ENCODE assay signal across 16 cellular contexts in the genomic region with DNA sequence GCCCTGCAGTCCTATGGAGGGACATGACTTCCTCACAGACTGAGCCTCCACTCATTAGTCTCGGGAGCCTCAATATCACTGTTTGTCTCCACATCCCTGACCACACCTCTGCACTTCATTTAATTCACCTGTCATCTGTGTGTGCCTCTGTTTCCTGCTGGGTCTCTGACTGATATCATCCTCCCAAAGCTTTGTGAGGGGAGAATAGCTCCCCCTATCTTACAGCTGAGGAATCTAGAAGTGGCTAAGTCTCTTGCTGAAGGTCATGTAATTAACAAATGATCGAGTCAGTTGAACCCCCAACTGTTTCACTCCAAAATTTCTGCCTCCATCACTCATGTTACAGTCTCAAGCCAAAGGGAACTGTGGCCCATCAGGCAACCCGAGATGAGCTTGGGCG. TPM values are rescaled to one million over a fixed set of nuclear protein-coding genes. Genes with fewer than 3 reads are reported as not detected.
DNase-seq lines count a peak whose midpoint lies in the region; ATAC-seq, FAIRE-seq and TF ChIP-seq lines count a peak whose summit lies in the region.
"Had no signal": no experiment of that assay in that cellular context is flagged by ENCODE, and none has a peak within 500 bp of the region (broad histone marks: within the 10 kb centered on the region; RNA-seq: fewer than 3 reads in every experiment).

No MANE protein-coding gene starts in this region.

- no peak for TF ChIP-seq POLR2A in H1 (IDR thresholded peaks at IDR 0.05; ENCODE audit: control extremely low read depth in 1 of 2, low read depth in 2 of 2, low read length in 2 of 2)

- H3K23ac ChIP-seq in H1 (ENCODE audit: insufficient read length) = no peak overlapping the region

- H4K20me1 ChIP-seq in DND-41 (ENCODE audit: insufficient read depth, low read length) (no peaks in the 10 kb centered on the region), H1 (replicated peaks in 1 of 2; ENCODE audit: control insufficient read depth in 1 of 2, insufficient read depth in 2 of 2, low read length in 2 of 2) (no peaks in the 10 kb centered on the region), osteoblast (ENCODE audit: insufficient read depth, low read length) (no peaks in the 10 kb centered on the region)

- POLR2A ChIA-PET in H1 (lab: Charles Lee; ENCODE audit: partially characterized antibody) = interaction anchor here (1.2 kb wide), 1 partner anchor 16 kb away, joined by 4 read pairs; no protein-coding TSS in a partner anchor

- H3K4me1 ChIP-seq in DND-41 (ENCODE audit: insufficient read depth, low read length) (no peaks in the 10 kb centered on the region), H1 (replicated peaks in 1 of 4; ENCODE audit: control insufficient read depth in 3 of 4, insufficient read depth in 4 of 4, low read length in 3 of 4) (peaks cover 0 to 2% (median under 1%) of the 10 kb centered on the region in 4 experiments; a peak in 1 of 7 replicates), osteoblast (ENCODE audit: insufficient read depth, low read length) (no peaks in the 10 kb centered on the region)

- H3K27me3 ChIP-seq in DND-41 (ENCODE audit: insufficient read depth, low read length, poor library complexity) (peaks cover 3% of the 10 kb centered on the region), H1 (replicated peaks in 1 of 4; ENCODE audit: control insufficient read depth in 3 of 4, extremely low read depth in 1 of 4, insufficient read depth in 3 of 4, low read length in 3 of 4) (peaks cover 0 to 12% (median 7%) of the 10 kb centered on the region in 4 experiments; a peak in 5 of 7 replicates), osteoblast (ENCODE audit: insufficient read depth, low read length) (peaks cover 3% of the 10 kb centered on the region)

- no peak overlapping the region for H4K5ac ChIP-seq in H1 (ENCODE audit: insufficient read length, low read depth, low read length)

- H3K56ac ChIP-seq in H1 (replicated peaks; ENCODE audit: insufficient read length, low read depth, low read length) = no peak overlapping the region

- no peak for TF ChIP-seq EP300 in H1 (IDR thresholded peaks at IDR 0.05; ENCODE audit: borderline replicate concordance in 1 of 2, low read depth in 2 of 2, low read length in 2 of 2)

- H4K91ac ChIP-seq in H1 (replicated peaks; ENCODE audit: insufficient read length, low read length) = no peak overlapping the region

- peak; percentile 88 for FAIRE-seq in H1 (lab: Jason Lieb, UNC)

- H2AK5ac ChIP-seq in H1 (ENCODE audit: low read depth, low read length) = no peak overlapping the region

- H3K36me3 ChIP-seq in DND-41 (ENCODE audit: insufficient read depth, low read length) (no peaks in the 10 kb centered on the region), H1 (ENCODE audit: control insufficient read depth in 2 of 4, insufficient read depth in 4 of 4, low read length in 3 of 4) (no peaks in the 10 kb centered on the region), osteoblast (ENCODE audit: insufficient read depth, low read length) (no peaks in the 10 kb centered on the region)

- TF ChIP-seq RAD21 in H1 (IDR thresholded peaks at IDR 0.05 in 1 of 2, conservative IDR thresholded peaks at IDR 0.05 in 1 of 2; ENCODE audit: low read depth in 2 of 2, low read length in 2 of 2) = peak; percentile 69 to 76

- H3K4me3 Mint-ChIP-seq in HFFc6 = no peak overlapping the region
- H3K4me3 Mint-ChIP-seq: activated naive CD8-positive, alpha-beta T cell treated with anti-CD3 and anti-CD28 coated beads, Interleukin-2, amount 50 U/mL, for 24 hours; CD4-positive, CD25-positive, alpha-beta regulatory T cell; IgD-negative memory B cell had no signal

- no peak overlapping the region for H3K27ac ChIP-seq in DND-41 (ENCODE audit: low read length)
- H3K27ac ChIP-seq in H1 (ENCODE audit: low read depth, low read length) = no peak overlapping the region
- H3K27ac ChIP-seq in osteoblast (ENCODE audit: low read depth, low read length) = no peak overlapping the region

- H3K9ac ChIP-seq in DND-41 (ENCODE audit: low read depth, low read length) (no peak overlapping the region), H1 (replicated peaks in 1 of 4; ENCODE audit: extremely low read depth in 1 of 4, low read depth in 3 of 4, low read length in 3 of 4) (no peak overlapping the region)

- H3K79me2 ChIP-seq in DND-41 (ENCODE audit: insufficient read depth, low read length) (no peaks in the 10 kb centered on the region), H1 (ENCODE audit: control insufficient read depth in 1 of 2, insufficient read depth in 2 of 2, low read length in 2 of 2) (no peaks in the 10 kb centered on the region), osteoblast (ENCODE audit: insufficient read depth, low read length) (no peaks in the 10 kb centered on the region)

- H3K27ac Mint-ChIP-seq in HFFc6 = no peak overlapping the region
- H3K27ac Mint-ChIP-seq: activated naive CD8-positive, alpha-beta T cell treated with anti-CD3 and anti-CD28 coated beads, Interleukin-2, amount 50 U/mL, for 24 hours; CD4-positive, CD25-positive, alpha-beta regulatory T cell; IgD-negative memory B cell had no signal

- no peak overlapping the region for H2BK15ac ChIP-seq in H1 (ENCODE audit: low read length)

- no peak overlapping the region for H2AFZ ChIP-seq in DND-41 (ENCODE audit: low read depth, low read length)
- no peak overlapping the region for H2AFZ ChIP-seq in H1 (ENCODE audit: low read length)
- H2AFZ ChIP-seq in osteoblast (ENCODE audit: low read length) = no peak overlapping the region

- no peak overlapping the region for H3K14ac ChIP-seq in H1 (ENCODE audit: insufficient read length)

- H3K27me3 Mint-ChIP-seq in HFFc6 (ENCODE audit: insufficient read depth) = peaks cover 3% of the 10 kb centered on the region; the same call in 1 of the 2 replicates

- no peak overlapping the region; the same call in 1 of the 2 replicates for H3K18ac ChIP-seq in H1 (ENCODE audit: extremely low read depth, low read length)

- H2BK120ac ChIP-seq in H1 (replicated peaks; ENCODE audit: low read depth, low read length) = no peak overlapping the region

- no peaks in the 10 kb centered on the region for H3K9me3 ChIP-seq in DND-41 (ENCODE audit: insufficient read depth, low read length, severe bottlenecking)
- H3K9me3 ChIP-seq in H1 (ENCODE audit: insufficient read depth in 2 of 2, low read depth in 1 of 2, low read length in 1 of 2) = peaks cover 3 to 6% of the 10 kb centered on the region in 2 experiments; a peak in 2 of 4 replicates
- no peaks in the 10 kb centered on the region for H3K9me3 ChIP-seq in osteoblast (ENCODE audit: low read depth, low read length)

- WGBS in H1 (ENCODE audit: extremely low coverage in 1 of 2, insufficient coverage in 1 of 2, insufficient read length in 1 of 2, insufficient replicate concordance in 2 of 2, low coverage in 1 of 2, low lambda C conversion rate in 2 of 2, missing lambda C conversion rate in 1 of 2), 2 experiments = 78% methylated on average over 4 of the region's 4 CpGs; no CpG with 5 or more reads in 1 of the 2 experiments

- ATAC-seq in DND-41 (ENCODE audit: insufficient read depth, low read depth) = no peak
- ATAC-seq: activated naive CD8-positive, alpha-beta T cell treated with anti-CD3 and anti-CD28 coated beads, Interleukin-2, amount 50 U/mL, for 24 hours had no signal

- CTCF ChIA-PET in H1 (lab: Charles Lee; ENCODE audit: partially characterized antibody) = interaction anchor here (0.8 to 3.6 kb wide), 25 partner anchors 8 to 716 kb away, joined by 3 to 18 read pairs (median 5); no protein-coding TSS in a partner anchor

- no peak overlapping the region for H2BK20ac ChIP-seq in H1 (ENCODE audit: low read length)

- TF ChIP-seq CTCF in DND-41 (IDR thresholded peaks at IDR 0.05; ENCODE audit: borderline replicate concordance, extremely low read depth, low read length, poor library complexity, severe bottlenecking) = peak; percentile 51
- peak; percentile 58; the same call in 1 of the 2 replicates for TF ChIP-seq CTCF in HFFc6 (IDR thresholded peaks at IDR 0.05)
- TF ChIP-seq CTCF in H1 (IDR thresholded peaks at IDR 0.05; ENCODE audit: control extremely low read depth in 1 of 3, insufficient read depth in 1 of 3, low read depth in 1 of 3, low read length in 3 of 3) = peak in 2 of 3 experiments; percentile 57 to 85; a peak in 3 of 4 replicates
- no peak for TF ChIP-seq CTCF in osteoblast (IDR thresholded peaks at IDR 0.05; ENCODE audit: extremely low read depth, low read depth, low read length)
- TF ChIP-seq CTCF in GM20000 (IDR thresholded peaks at IDR 0.05; ENCODE audit: extremely low read depth, missing control alignments) = no peak

- H2BK5ac ChIP-seq in H1 (ENCODE audit: low read depth, low read length) = no peak overlapping the region

- H3K23me2 ChIP-seq in H1 (ENCODE audit: low read depth, low read length) = no peaks in the 10 kb centered on the region; the same call in 1 of the 2 replicates

- H2BK12ac ChIP-seq in H1 (ENCODE audit: low read depth, low read length) = no peak overlapping the region

- H3K4me3 ChIP-seq in DND-41 (ENCODE audit: low read depth in 1 of 2, low read length in 2 of 2) (no peak overlapping the region), H1 (ENCODE audit: extremely low read depth in 1 of 4, insufficient read depth in 2 of 4, low read depth in 3 of 4, low read length in 4 of 4) (no peak overlapping the region), osteoblast (ENCODE audit: insufficient read depth, low read length) (no peak overlapping the region)

- DNase-seq in DND-41 = no peak
- no peak for DNase-seq in HFFc6
- DNase-seq in H1 (ENCODE audit: low read depth in 1 of 2, low spot score in 2 of 2) = no peak
- peak; percentile 21 for DNase-seq in osteoblast (ENCODE audit: insufficient read length, low spot score, missing footprints)
- no peak for DNase-seq in NCI-H446 treated with DMSO at 0.1 percent for 48 hours (lab: John Stamatoyannopoulos, UW)
- no peak for DNase-seq in GM20000 (ENCODE audit: low spot score)
- DNase-seq in mesenteric fat pad (ENCODE audit: low spot score) = no peak
- DNase-seq: activated CD4-positive, alpha-beta T cell treated with anti-CD3 and anti-CD28 coated beads for 4 hours; activated naive CD8-positive, alpha-beta T cell treated with anti-CD3 and anti-CD28 coated beads, Interleukin-2, amount 50 U/mL, for 24 hours; central memory CD4-positive, alpha-beta T cell; NCI-H2029 treated with DMSO at 0.1 percent for 48 hours; NCI-H82 had no signal

- H3K4me1 Mint-ChIP-seq in HFFc6 (ENCODE audit: low read depth) = no peaks in the 10 kb centered on the region
- H3K4me1 Mint-ChIP-seq: activated naive CD8-positive, alpha-beta T cell treated with anti-CD3 and anti-CD28 coated beads, Interleukin-2, amount 50 U/mL, for 24 hours; IgD-negative memory B cell had no signal

- peak overlapping the region; percentile 57; the same call in 1 of the 2 replicates for H4K8ac ChIP-seq in H1 (ENCODE audit: extremely low read depth, insufficient read depth, low read length)

- H3K79me1 ChIP-seq in H1 (ENCODE audit: low read depth, low read length) = no peaks in the 10 kb centered on the region

- peaks cover 18% of the 10 kb centered on the region for H3K9me3 Mint-ChIP-seq in HFFc6

- peaks cover 12% of the 10 kb centered on the region for H3K36me3 Mint-ChIP-seq in HFFc6 (ENCODE audit: low read depth)
- H3K36me3 Mint-ChIP-seq: CD4-positive, CD25-positive, alpha-beta regulatory T cell; IgD-negative memory B cell had no signal

- no peak overlapping the region for H3K4me2 ChIP-seq in DND-41 (ENCODE audit: insufficient read depth, low read length)
- no peak overlapping the region for H3K4me2 ChIP-seq in H1 (ENCODE audit: insufficient read depth in 1 of 2, low read depth in 2 of 2, low read length in 2 of 2)
- H3K4me2 ChIP-seq in osteoblast (ENCODE audit: insufficient read depth, low read length) = no peak overlapping the region

- H3K4ac ChIP-seq in H1 (replicated peaks; ENCODE audit: insufficient read length, low read depth, low read length) = no peak overlapping the region

RNA-seq across cellular contexts. Expression of gene CPXM2, which starts 5.5 kb away (rescaled TPM):
- total RNA-seq in HFFc6 (2021; fragmentation: NEBNext Ultra II Directional; extraction: Animal tissue kit (Norgen Biotek cat#: 25700)) = not detected
- total RNA-seq in H1 (2021; fragmentation: NEBNext Ultra II Directional; extraction: Animal tissue kit (Norgen Biotek cat#: 25700)) = 2.5 and 2.9 TPM in 2 replicates
- polyA plus RNA-seq in H1 (2011; rRNA removed) = 2.3 and 2.4 TPM in 2 replicates
- polyA plus RNA-seq in H1 (2011; cell fraction: cytosol; rRNA removed) = 3.1 TPM
- 3.8 TPM for polyA plus RNA-seq in H1 (2011; cell fraction: nucleus; rRNA removed)
- 2.6 to 5.1 TPM (median 3.9 TPM) in 4 replicates for polyA plus RNA-seq in H1 (2012, experiment 1 of 2)
- polyA plus RNA-seq in H1 (2012, experiment 2 of 2) = 1.0 TPM
- 2.9 TPM for polyA plus RNA-seq in H1 (2013, experiment 1 of 2)
- polyA plus RNA-seq in H1 (2013, experiment 2 of 2) = 3.0 TPM
- polyA minus RNA-seq in H1 (2011; rRNA and poly(A)+ RNA removed) = 1.6 and 2.1 TPM in 2 replicates
- polyA minus RNA-seq in H1 (2011; cell fraction: cytosol; rRNA and poly(A)+ RNA removed) = 2.1 TPM
- polyA minus RNA-seq in H1 (2011; cell fraction: nucleus; rRNA and poly(A)+ RNA removed) = 5.0 TPM
- total RNA-seq in osteoblast (under 0.01 and 0.36 TPM in 2 replicates), mesenteric fat pad (17.9 TPM)
- total RNA-seq: CD4-positive, CD25-positive, alpha-beta regulatory T cell; H4; T-helper 2 cell treated with Interferon-gamma antibody and Interleukin-4, amounts not matched to agents 100 ng/mL and 5 ng/mL, for 36 hours had no signal
- polyA plus RNA-seq: CD4-positive, CD25-positive, alpha-beta regulatory T cell; IgD-negative memory B cell had no signal

Comparison
In these comparisons a context has a peak if more than half of its experiments do, and no peak if none do; other contexts are left out.
1. CTCF ChIP-seq: peak in DND-41 (single experiment), HFFc6 (single experiment) and H1 (2 of 3); none in osteoblast (single experiment) and GM20000 (single experiment).